9 cellular contexts compared by ENCODE assay signal in the genomic region with DNA sequence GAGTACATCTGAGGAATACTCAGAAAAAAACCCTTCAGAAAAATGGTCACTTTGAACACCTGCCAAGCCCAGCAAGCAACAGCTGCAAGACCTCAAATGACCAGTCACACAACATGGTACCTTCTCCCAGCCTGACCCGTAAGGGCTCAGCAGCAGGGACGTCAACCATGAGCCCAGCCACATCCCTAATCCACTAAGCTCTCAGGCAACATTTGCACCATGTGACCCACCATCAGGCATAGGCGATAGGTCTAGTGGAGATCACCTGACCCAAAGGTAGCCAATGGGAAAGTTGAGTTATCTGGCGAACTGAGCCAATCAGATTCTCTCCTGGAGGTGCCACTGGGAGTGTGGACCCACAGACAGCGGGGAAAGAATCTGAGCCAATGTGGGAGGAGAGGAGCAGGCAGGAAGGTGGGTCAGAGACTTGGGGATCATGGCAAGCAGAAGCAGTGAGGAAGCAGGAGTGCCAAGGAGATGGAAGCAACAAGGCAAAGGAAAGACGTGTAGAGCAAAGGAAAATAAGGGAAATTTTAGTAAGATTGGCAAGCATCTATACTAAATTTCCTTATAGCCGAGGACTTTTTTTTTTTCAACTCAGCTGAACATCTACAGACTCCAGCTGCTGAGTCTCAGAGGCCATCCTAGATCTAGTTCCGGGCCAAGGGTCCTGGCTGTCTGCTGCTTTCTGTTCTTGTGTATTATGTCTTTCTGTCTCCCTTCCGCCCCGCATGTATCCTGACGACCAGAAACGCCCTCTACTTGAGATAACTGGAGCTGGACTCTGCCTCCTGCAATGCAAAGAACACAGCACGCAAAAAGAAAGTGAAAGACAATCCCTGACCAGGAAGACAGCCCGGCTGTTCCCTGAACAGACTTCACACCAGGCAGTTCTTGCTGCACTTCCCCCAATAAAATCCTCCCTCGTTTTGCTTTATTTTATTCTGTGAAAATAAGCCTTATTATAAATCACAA. TPM values are rescaled to one million over a fixed set of nuclear protein-coding genes. Genes with fewer than 3 reads are reported as not detected.
DNase-seq lines count a peak whose midpoint lies in the region; ATAC-seq and TF ChIP-seq lines count a peak whose summit lies in the region.
"Had no signal": no experiment of that assay in that cellular context is flagged by ENCODE, and none has a peak within 500 bp of the region (broad histone marks: within the 10 kb centered on the region; RNA-seq: fewer than 3 reads in every experiment).

No MANE protein-coding gene starts in this region.

- H3K9me3 ChIP-seq in A673 (ENCODE audit: low read depth, low read length, poor library complexity, severe bottlenecking) = no peaks in the 10 kb centered on the region
- no peaks in the 10 kb centered on the region for H3K9me3 ChIP-seq in right lobe of liver
- H3K9me3 ChIP-seq in stomach smooth muscle (ENCODE audit: control insufficient read depth in 2 of 2, low read length in 2 of 2) = no peaks in the 10 kb centered on the region
- H3K9me3 ChIP-seq: HAP-1 had no signal

- H3K36me3 ChIP-seq in A673 (ENCODE audit: insufficient read depth, low read length, poor library complexity, severe bottlenecking) (no peaks in the 10 kb centered on the region), brain microvascular endothelial cell (replicated peaks) (no peaks in the 10 kb centered on the region), right lobe of liver (no peaks in the 10 kb centered on the region), stomach smooth muscle (ENCODE audit: control insufficient read depth in 2 of 2, insufficient read depth in 2 of 2, low read length in 2 of 2) (no peaks in the 10 kb centered on the region)

- peaks cover 4% of the 10 kb centered on the region for H3K4me1 ChIP-seq in A673 (ENCODE audit: insufficient read depth, low read length, poor library complexity, severe bottlenecking)
- peaks cover 0 to 19% (median 4%) of the 10 kb centered on the region in 4 donors for H3K4me1 ChIP-seq in right lobe of liver
- H3K4me1 ChIP-seq in stomach smooth muscle (ENCODE audit: control insufficient read depth, insufficient read depth, low read length) = peaks cover 20% of the 10 kb centered on the region

- BruUV-seq in A673 (replicated peaks; lab: Mats Ljungman, UMichigan) = no TSS peak

- in situ Hi-C loops in brain microvascular endothelial cell (cut with HindIII; ENCODE audit: low pct_ligation_motif_present, low sequenced_read_pairs) = no loop called here

- H3K9ac ChIP-seq in stomach smooth muscle (ENCODE audit: low read length in 2 of 2) = peak overlapping the region; percentile 36 to 47

- intact Hi-C loops in A673 (cut with micrococcal nuclease; ENCODE audit: unreplicated experiment) (no loop called here), right lobe of liver (cut with DNase I) (no loop called here)

- H3K27me3 ChIP-seq in A673 (replicated peaks; ENCODE audit: insufficient read depth, low read depth, low read length, poor library complexity) (no peaks in the 10 kb centered on the region), brain microvascular endothelial cell (replicated peaks) (no peaks in the 10 kb centered on the region), right lobe of liver (no peaks in the 10 kb centered on the region), stomach smooth muscle (ENCODE audit: control insufficient read depth in 1 of 2, insufficient read depth in 2 of 2, low read length in 2 of 2) (no peaks in the 10 kb centered on the region)

- TF ChIP-seq POLR2A in right lobe of liver (IDR thresholded peaks at IDR 0.05) = no peak

- ATAC-seq in right lobe of liver = peak; percentile 83 to 95 (median 92)

- TF ChIP-seq CTCF in A673 (conservative IDR thresholded peaks at IDR 0.05; ENCODE audit: low read depth, low read length) = peak; percentile 32; the same call in 1 of the 2 replicates
- peak; percentile 1 for TF ChIP-seq CTCF in GM12865 (IDR thresholded peaks at IDR 0.05; ENCODE audit: insufficient read depth, low read depth, low read length, missing control alignments)
- TF ChIP-seq CTCF in brain microvascular endothelial cell (IDR thresholded peaks at IDR 0.05; ENCODE audit: low read depth, low read length, missing control alignments) = peak; percentile 23
- TF ChIP-seq CTCF in right lobe of liver (IDR thresholded peaks at IDR 0.05) = peak in 1 of 4 donors; percentile 16

- POLR2A ChIA-PET in A673 (lab: Charles Lee; ENCODE audit: low non-redundant PET) = no interaction called here

- peak overlapping the region; percentile 17 for H3K4me3 ChIP-seq in A673 (ENCODE audit: low read depth, low read length, poor library complexity, severe bottlenecking)
- peak overlapping the region; percentile 45 for H3K4me3 ChIP-seq in GM12865 (ENCODE audit: low read depth, low read length)
- H3K4me3 ChIP-seq in brain microvascular endothelial cell (ENCODE audit: low read depth, low read length) = peak overlapping the region; percentile 27
- peak overlapping the region in 2 of 3 donors; percentile 29 to 36 for H3K4me3 ChIP-seq in right lobe of liver
- peak overlapping the region; percentile 64 to 68 for H3K4me3 ChIP-seq in stomach smooth muscle (ENCODE audit: low read length in 2 of 2)
- H3K4me3 ChIP-seq: HAP-1 had no signal

- DNase-seq in A673 (ENCODE audit: low spot score) (peak; percentile 65), GM12865 (ENCODE audit: low read depth) (peak; percentile 80), NCI-H2107 (lab: John Stamatoyannopoulos, UW) (peak; percentile 10), brain microvascular endothelial cell (peak; percentile 87), right lobe of liver (peak in 2 of 3 donors; percentile 59 to 62), NCI-H524 treated with DMSO at 0.1 percent for 48 hours (lab: John Stamatoyannopoulos, UW) (no peak), NCI-H345 treated with DMSO at 0.1 percent for 48 hours (lab: John Stamatoyannopoulos, UW; ENCODE audit: unreplicated experiment) (no peak)

- peak overlapping the region; percentile 9 for H3K27ac ChIP-seq in A673 (ENCODE audit: low read depth, low read length, poor library complexity, severe bottlenecking)
- H3K27ac ChIP-seq in brain microvascular endothelial cell = peak overlapping the region; percentile 4
- H3K27ac ChIP-seq in right lobe of liver = peak overlapping the region; percentile 19 to 66 (median 62)
- peak overlapping the region; percentile 74 for H3K27ac ChIP-seq in stomach smooth muscle (ENCODE audit: low read length)

- WGBS in right lobe of liver (ENCODE audit: insufficient coverage, low coverage, low lambda C conversion rate, missing lambda C conversion rate) = 22% methylated on average over 12 of the region's 15 CpGs

- CTCF ChIA-PET in A673 (lab: Charles Lee) = no interaction called here

RNA-seq across cellular contexts. Expression of gene PLAAT2, which starts 11.0 kb away (rescaled TPM):
- total RNA-seq in A673 (2021) (not detected in 2 replicates), right lobe of liver (1 to 10 TPM in 2 of 6 experiments, under 1 TPM in 1, not detected in 3; 0.42 to 2.2 (median 1.1) TPM)

RNA-seq across cellular contexts. Expression of gene PLAAT4, which starts 37.6 kb away (rescaled TPM):
- total RNA-seq in A673 (2021) (0.97 and 1.0 TPM in 2 replicates), right lobe of liver (10 to 100 TPM; 15.9 to 56.8 (median 47.0) TPM)

RNA-seq across cellular contexts. Expression of gene PLAAT3, which starts 40.1 kb away (rescaled TPM):
- total RNA-seq in A673 (2021) (0.46 and 0.69 TPM in 2 replicates), right lobe of liver (10 to 100 TPM; 24.4 to 76.1 (median 52.2) TPM)

Comparison
In these comparisons a context has a peak if more than half of its experiments do, and no peak if none do; other contexts are left out.
1. DNase-seq: peak in A673 (single experiment), GM12865 (single experiment), NCI-H2107 (single experiment), brain microvascular endothelial cell (single experiment) and right lobe of liver (2 of 3); none in NCI-H524 treated with DMSO at 0.1 percent for 48 hours (single experiment) and NCI-H345 treated with DMSO at 0.1 percent for 48 hours (single experiment).
2. H3K27ac ChIP-seq: peak in every context shown above with its lines; median percentile 74 in stomach smooth muscle; 62 in right lobe of liver; 9 in A673; 4 in brain microvascular endothelial cell.
3. RNA of gene PLAAT3, which starts 40.1 kb away (total RNA-seq): 24.4 to 76.1 TPM in right lobe of liver; 0.46 to 0.69 TPM in A673; every median in the first group is over 10 times any median in the second.
4. Peak in every context shown above with its lines, with median percentiles within 50 percentile points of each other: H3K4me3 ChIP-seq.